ENCODE assay signal across 27 cellular contexts in the genomic region with DNA sequence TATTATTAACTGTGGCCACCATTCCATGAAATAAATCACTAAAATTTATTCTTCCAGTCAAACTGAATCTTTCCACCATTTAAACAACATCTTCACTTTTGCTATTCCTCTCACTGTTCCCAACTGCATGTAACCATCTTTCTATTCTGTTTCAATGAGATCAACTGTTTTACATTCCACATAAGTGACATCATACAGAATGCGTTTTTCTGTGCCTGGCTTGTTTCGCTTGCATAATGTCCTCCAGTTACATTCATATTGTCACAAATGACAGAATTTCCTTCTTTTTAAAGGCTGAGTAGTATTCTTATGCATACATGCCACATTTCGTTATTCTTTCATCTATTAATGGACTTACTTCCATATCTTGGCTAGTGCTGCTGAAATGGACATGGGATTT.
DNase-seq lines count a peak whose midpoint lies in the region; FAIRE-seq and TF ChIP-seq lines count a peak whose summit lies in the region.
"Had no signal": no experiment of that assay in that cellular context is flagged by ENCODE, and none has a peak within 500 bp of the region (broad histone marks: within the 10 kb centered on the region; RNA-seq: fewer than 3 reads in every experiment).

No MANE protein-coding gene starts in this region.

- H3K4me3 ChIP-seq in GM23248, result no peak overlapping the region
- H3K4me3 ChIP-seq in epithelial cell of esophagus (ENCODE audit: low read length), result no peak overlapping the region
- no peak overlapping the region for H3K4me3 ChIP-seq in mesendoderm (ENCODE audit: low read length)
- H3K4me3 ChIP-seq: BLaER1, lower lobe of right lung, pancreas, SJSA1, tibial artery had no signal

- H3K36me3 ChIP-seq in GM23248 (ENCODE audit: low read depth), result no peaks in the 10 kb centered on the region
- H3K36me3 ChIP-seq in mesendoderm (ENCODE audit: control insufficient read depth, insufficient read depth, low read length), result no peaks in the 10 kb centered on the region
- H3K36me3 ChIP-seq: BLaER1, lower lobe of right lung, pancreas, SJSA1, tibial artery had no signal

- no peak overlapping the region for H2BK120ac ChIP-seq in mesendoderm (ENCODE audit: low read depth, low read length)

- peaks cover 5% of the 10 kb centered on the region for H3K9me3 ChIP-seq in GM23248 (ENCODE audit: low read depth)
- H3K9me3 ChIP-seq: pancreas had no signal

- H3F3A ChIP-seq in GM23248 (ENCODE audit: insufficient read depth), result no peaks in the 10 kb centered on the region

- H3K9me2 ChIP-seq in GM23248 (ENCODE audit: insufficient read depth), result no peaks in the 10 kb centered on the region

- H3K27ac ChIP-seq in GM23248 (no peak overlapping the region), mesendoderm (ENCODE audit: low read depth, low read length) (no peak overlapping the region)
- H3K27ac ChIP-seq: BLaER1, lower lobe of right lung, pancreas, SJSA1, tibial artery had no signal

- no peaks in the 10 kb centered on the region for H3K79me2 ChIP-seq in GM23248 (ENCODE audit: insufficient read depth)
- no peaks in the 10 kb centered on the region for H3K79me2 ChIP-seq in mesendoderm (ENCODE audit: control insufficient read depth, insufficient read depth, low read length)

- no peak overlapping the region for H3K56ac ChIP-seq in mesendoderm (ENCODE audit: low read length)

- H2AK5ac ChIP-seq in mesendoderm (ENCODE audit: low read length), result no peak overlapping the region

- no peaks in the 10 kb centered on the region for H3K79me1 ChIP-seq in mesendoderm (ENCODE audit: low read length)

- H3K27me3 ChIP-seq in GM23248 (replicated peaks; ENCODE audit: insufficient read depth) (no peaks in the 10 kb centered on the region), mesendoderm (ENCODE audit: insufficient read depth, low read length, poor library complexity) (no peaks in the 10 kb centered on the region)
- H3K27me3 ChIP-seq: BLaER1, pancreas, SJSA1, tibial artery had no signal

- no peak overlapping the region for H3K23ac ChIP-seq in mesendoderm (ENCODE audit: low read length)

- H3K18ac ChIP-seq in mesendoderm (ENCODE audit: low read length), result no peak overlapping the region

- in situ Hi-C loops in GM23248 (cut with MboI), result no loop called here

- no peak overlapping the region for H2BK5ac ChIP-seq in mesendoderm (ENCODE audit: low read length)

- no peaks in the 10 kb centered on the region for H4K20me1 ChIP-seq in GM23248 (ENCODE audit: insufficient read depth)
- H4K20me1 ChIP-seq: BLaER1 had no signal

- H2BK15ac ChIP-seq in mesendoderm (replicated peaks; ENCODE audit: low read depth), result no peak overlapping the region

- H4K5ac ChIP-seq in mesendoderm (ENCODE audit: low read length), result no peak overlapping the region

- H3K4ac ChIP-seq in mesendoderm (ENCODE audit: low read depth, low read length), result no peak overlapping the region

- H3K9ac ChIP-seq in GM23248 (no peak overlapping the region), mesendoderm (ENCODE audit: low read length) (no peak overlapping the region)
- H3K9ac ChIP-seq: BLaER1 had no signal

- 29 to 35% methylated on average over 3 of the region's 3 CpGs for WGBS in GM23248 (ENCODE audit: low coverage in 1 of 2, low lambda C conversion rate in 2 of 2, missing lambda C conversion rate in 2 of 2), 2 experiments
- no CpG with 5 or more reads among the region's 3 CpGs for WGBS in mesendoderm (ENCODE audit: extremely low coverage, insufficient coverage, low lambda C conversion rate)

- TF ChIP-seq CTCF in epithelial cell of esophagus (IDR thresholded peaks at IDR 0.05; ENCODE audit: insufficient read depth, low read depth, low read length, missing control alignments), result no peak

- H3K4me2 ChIP-seq in GM23248 (ENCODE audit: unreplicated experiment) (no peak overlapping the region), mesendoderm (ENCODE audit: low read length) (no peak overlapping the region)
- H3K4me2 ChIP-seq: BLaER1 had no signal

- DNase-seq in GM23248 (peak; percentile 14), RCC 7860 (ENCODE audit: low spot score) (peak; percentile 40), epithelial cell of esophagus (ENCODE audit: low read depth) (peak; percentile 29), mesendoderm (peak; percentile 28), T-helper 9 cell (no peak), NCI-H526 treated with DMSO at 0.1 percent for 48 hours (lab: John Stamatoyannopoulos, UW) (no peak)
- DNase-seq in activated effector memory CD4-positive, alpha-beta T cell treated with Interleukin-2 at 50 U/mL for 16 hours, result no peak
- DNase-seq: activated CD4-positive, alpha-beta memory T cell treated with anti-CD3 and anti-CD28 coated beads for 36 hours; activated CD8-positive, alpha-beta memory T cell treated with anti-CD3 and anti-CD28 coated beads, Interleukin-2, amount 50 U/mL, for 4 hours; activated naive CD4-positive, alpha-beta T cell treated with anti-CD3 and anti-CD28 coated beads, Interleukin-2, amount 50 U/mL, for 16 hours; amygdala; central memory CD4-positive, alpha-beta T cell; COR-L47; head of caudate nucleus; kidney glomerular epithelial cell; lower lobe of right lung; NCI-H1105; NCI-H1930; NCI-H748 treated with DMSO at 0.1 percent for 48 hours; pancreas; RPMI8226; T-helper 1 cell; tibial artery had no signal

- no peaks in the 10 kb centered on the region for H3K4me1 ChIP-seq in GM23248 (ENCODE audit: insufficient read depth)
- no peaks in the 10 kb centered on the region for H3K4me1 ChIP-seq in mesendoderm (ENCODE audit: control insufficient read depth, low read depth, low read length)
- H3K4me1 ChIP-seq: BLaER1, lower lobe of right lung, pancreas, SJSA1, tibial artery had no signal

- H4K8ac ChIP-seq in mesendoderm (ENCODE audit: low read depth, low read length), result no peak overlapping the region

- no peak for FAIRE-seq in RCC 7860 (lab: Jason Lieb, UNC)
- FAIRE-seq: endometrium, GM18507, pancreas had no signal

- H2AFZ ChIP-seq in GM23248, result no peak overlapping the region

Comparison
In these comparisons a context has a peak if more than half of its experiments do, and no peak if none do; other contexts are left out.
1. DNase-seq: peak in GM23248 (single experiment), RCC 7860 (single experiment), epithelial cell of esophagus (single experiment) and mesendoderm (single experiment); none in T-helper 9 cell (single experiment), NCI-H526 treated with DMSO at 0.1 percent for 48 hours (single experiment) and activated effector memory CD4-positive, alpha-beta T cell treated with Interleukin-2 at 50 U/mL for 16 hours (single experiment).